Comparison of ENCODE assay signal across 10 cellular contexts in genomic region chr7:137992042-137992737, GRCh38. TPM values are rescaled to one million over a fixed set of nuclear protein-coding genes. Genes with fewer than 3 reads are reported as not detected.
DNase-seq lines count a peak whose midpoint lies in the region; ATAC-seq lines count a peak whose summit lies in the region.
"Had no signal": no experiment of that assay in that cellular context is flagged by ENCODE, and none has a peak within 500 bp of the region (broad histone marks: within the 10 kb centered on the region; RNA-seq: fewer than 3 reads in every experiment).

No MANE protein-coding gene starts in this region.

- no peaks in the 10 kb centered on the region for H3K27me3 Mint-ChIP-seq in activated T-cell treated with anti-CD3 and anti-CD28 coated beads, Interleukin-2, amount 50 U/mL, for 4 hours (ENCODE audit: low read depth)

- no peaks in the 10 kb centered on the region for H3K9me3 Mint-ChIP-seq in activated T-cell treated with anti-CD3 and anti-CD28 coated beads, Interleukin-2, amount 50 U/mL, for 4 hours

- no peak overlapping the region for H3K4me3 Mint-ChIP-seq in activated T-cell treated with anti-CD3 and anti-CD28 coated beads, Interleukin-2, amount 50 U/mL, for 4 hours

- H3K18ac ChIP-seq in trophoblast cell (ENCODE audit: low read length), result no peak overlapping the region

- no peak overlapping the region for H3K9ac ChIP-seq in trophoblast cell (ENCODE audit: low read length)

- no peak overlapping the region for H2AFZ ChIP-seq in trophoblast cell (ENCODE audit: insufficient read depth, low read length, poor library complexity)

- no peak overlapping the region for H2AK5ac ChIP-seq in trophoblast cell (ENCODE audit: low read length)

- no peaks in the 10 kb centered on the region for H3K9me3 ChIP-seq in trophoblast cell (ENCODE audit: insufficient read depth, low read depth, low read length)

- H3K4me1 Mint-ChIP-seq in activated T-cell treated with anti-CD3 and anti-CD28 coated beads, Interleukin-2, amount 50 U/mL, for 4 hours (ENCODE audit: low read depth), result peaks cover 40% of the 10 kb centered on the region

- H3K4me1 ChIP-seq in trophoblast cell (ENCODE audit: control insufficient read depth in 1 of 2, insufficient read depth in 2 of 2, low read length in 2 of 2), result peaks cover 18 to 38% of the 10 kb centered on the region in 2 experiments

- H3K27me3 ChIP-seq in trophoblast cell (ENCODE audit: insufficient read depth, low read length), result no peaks in the 10 kb centered on the region

- DNase-seq in Daoy (ENCODE audit: low read depth) (peak; percentile 87), SHP77 (lab: John Stamatoyannopoulos, UW) (peak; percentile 78 to 80), fibroblast of gingiva (ENCODE audit: low read depth) (peak; percentile 53), trophoblast cell (peak; percentile 88 to 91), NCI-H2227 treated with DMSO at 0.1 percent for 48 hours (lab: John Stamatoyannopoulos, UW) (no peak)
- DNase-seq in activated T-cell treated with anti-CD3 and anti-CD28 coated beads, Interleukin-2, amount 50 U/mL, for 4 hours, result no peak
- DNase-seq in stimulated activated CD4-positive, alpha-beta T cell treated with anti-CD3 and anti-CD28 coated beads, Interleukin-12 subunit alpha, Interleukin-12 subunit beta, amount 100 ng/mL, for 4 hours, result no peak
- DNase-seq: kidney glomerular epithelial cell, NCI-H187 had no signal

- no peak overlapping the region for H3K14ac ChIP-seq in trophoblast cell (ENCODE audit: low read length)

- no peak overlapping the region for H2BK5ac ChIP-seq in trophoblast cell (ENCODE audit: low read depth, low read length, poor library complexity)

- H3K36me3 Mint-ChIP-seq in activated T-cell treated with anti-CD3 and anti-CD28 coated beads, Interleukin-2, amount 50 U/mL, for 4 hours (ENCODE audit: insufficient read depth), result peaks cover 3% of the 10 kb centered on the region

- H4K91ac ChIP-seq in trophoblast cell (ENCODE audit: low read depth, low read length), result no peak overlapping the region

- H2BK120ac ChIP-seq in trophoblast cell (ENCODE audit: insufficient read depth, low read length, poor library complexity), result no peak overlapping the region

- H2BK12ac ChIP-seq in trophoblast cell (ENCODE audit: low read length), result peak overlapping the region; percentile 25

- peaks cover 5% of the 10 kb centered on the region for H3K79me1 ChIP-seq in trophoblast cell (ENCODE audit: low read length)

- H3K79me2 ChIP-seq in trophoblast cell (ENCODE audit: control insufficient read depth, insufficient read depth, low read length, poor library complexity), result peaks cover 33% of the 10 kb centered on the region

- H3K4me2 ChIP-seq in trophoblast cell (ENCODE audit: low read length), result no peak overlapping the region

- H3K23ac ChIP-seq in trophoblast cell (ENCODE audit: low read length), result no peak overlapping the region

- ATAC-seq in HG03469 (IDR thresholded peaks at IDR 0.05; ENCODE audit: unreplicated experiment), result no peak
- ATAC-seq in activated T-cell treated with anti-CD3 and anti-CD28 coated beads, Interleukin-2, amount 50 U/mL, for 4 hours, result no peak

- no CpG with 5 or more reads among the region's 7 CpGs for WGBS in trophoblast cell (ENCODE audit: extremely low coverage, insufficient coverage, insufficient read length)

- H3K36me3 ChIP-seq in trophoblast cell (ENCODE audit: control insufficient read depth in 1 of 2, insufficient read depth in 2 of 2, low read length in 2 of 2), result peaks cover 4 to 8% of the 10 kb centered on the region in 2 experiments

- H4K12ac ChIP-seq in trophoblast cell (ENCODE audit: low read depth, low read length), result no peak overlapping the region

- H3K27ac ChIP-seq in trophoblast cell (ENCODE audit: low read depth, low read length), result peak overlapping the region; percentile 14

- peak overlapping the region; percentile 75 for H3K4ac ChIP-seq in trophoblast cell (ENCODE audit: low read depth, low read length)

- no peak overlapping the region for H4K8ac ChIP-seq in trophoblast cell (ENCODE audit: low read depth, low read length)

- H3K4me3 ChIP-seq in trophoblast cell (ENCODE audit: low read depth, low read length), result no peak overlapping the region

RNA-seq across cellular contexts. Expression of gene CREB3L2, which starts 9.7 kb away (rescaled TPM):
- 9.0 and 9.1 TPM in 2 replicates for total RNA-seq in Daoy (2014; rRNA removed; shearing (Covaris generic))
- 134 and 136 TPM in 2 replicates for polyA plus RNA-seq in trophoblast cell (2013)
- total RNA-seq in activated T-cell treated with anti-CD3 and anti-CD28 coated beads, Interleukin-2, amount 50 U/mL, for 4 hours, result 10 to 100 TPM; 28.1 to 34.6 (median 29.8) TPM

Comparison
In these comparisons a context has a peak if more than half of its experiments do, and no peak if none do; other contexts are left out.
1. DNase-seq: peak in Daoy (single experiment), SHP77 (2 of 2), fibroblast of gingiva (single experiment) and trophoblast cell (2 of 2); none in activated T-cell treated with anti-CD3 and anti-CD28 coated beads, Interleukin-2, amount 50 U/mL, for 4 hours (single experiment), NCI-H2227 treated with DMSO at 0.1 percent for 48 hours (single experiment) and stimulated activated CD4-positive, alpha-beta T cell treated with anti-CD3 and anti-CD28 coated beads, Interleukin-12 subunit alpha, Interleukin-12 subunit beta, amount 100 ng/mL, for 4 hours (single experiment).